25 cellular contexts compared by ENCODE assay signal in the genomic region with DNA sequence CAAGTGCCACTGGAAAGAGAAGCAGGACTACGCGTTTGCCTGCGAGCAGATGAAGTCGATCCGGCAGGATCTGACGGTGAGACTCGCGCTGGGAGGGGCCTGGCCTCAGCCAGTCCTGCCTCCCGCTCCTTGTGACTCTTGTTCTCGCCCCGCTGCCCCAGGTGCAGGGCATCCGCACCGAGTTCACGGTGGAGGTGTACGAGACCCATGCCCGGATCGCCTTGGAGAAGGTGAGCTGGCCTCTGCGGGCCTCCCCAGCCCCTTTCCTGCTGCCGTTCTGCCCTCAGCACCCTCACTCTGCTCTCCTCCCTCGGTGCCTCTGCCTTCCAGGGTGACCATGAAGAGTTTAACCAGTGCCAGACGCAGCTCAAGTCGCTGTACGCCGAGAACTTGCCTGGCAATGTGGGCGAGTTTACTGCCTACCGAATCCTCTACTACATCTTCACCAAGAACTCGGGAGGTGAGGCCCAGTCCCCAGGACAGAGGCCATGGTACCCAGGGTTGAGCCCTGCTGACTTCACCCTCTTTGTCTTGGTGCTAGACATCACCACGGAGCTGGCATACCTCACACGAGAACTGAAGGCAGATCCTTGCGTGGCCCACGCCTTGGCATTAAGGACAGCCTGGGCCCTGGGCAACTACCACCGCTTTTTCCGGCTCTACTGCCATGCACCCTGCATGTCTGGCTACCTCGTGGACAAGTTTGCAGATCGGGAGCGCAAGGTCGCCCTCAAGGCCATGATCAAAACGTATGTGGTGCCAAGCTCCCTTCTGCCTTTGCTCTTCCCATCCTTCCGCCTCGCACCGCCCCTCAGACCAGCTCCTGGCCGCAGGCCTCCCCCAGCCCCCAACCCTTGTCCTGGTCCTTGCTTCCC. TPM values are rescaled to one million over a fixed set of nuclear protein-coding genes. Genes with fewer than 3 reads are reported as not detected.
DNase-seq lines count a peak whose midpoint lies in the region; ATAC-seq and TF ChIP-seq lines count a peak whose summit lies in the region.
"Had no signal": no experiment of that assay in that cellular context is flagged by ENCODE, and none has a peak within 500 bp of the region (broad histone marks: within the 10 kb centered on the region; RNA-seq: fewer than 3 reads in every experiment).

No MANE protein-coding gene starts in this region.

- H3K4me3 Mint-ChIP-seq in Calu3 (ENCODE audit: low read depth, unreplicated experiment) (no peak overlapping the region), naive B cell (peak overlapping the region in 1 of 8 donors; percentile 15), glutamatergic neuron (ENCODE audit: unreplicated experiment) (no peak overlapping the region)
- no peak overlapping the region for H3K4me3 Mint-ChIP-seq in activated naive CD8-positive, alpha-beta T cell treated with anti-CD3 and anti-CD28 coated beads, Interleukin-2, amount 10 ng/mL, durations not matched to agents 7 days and 5 days
- H3K4me3 Mint-ChIP-seq: activated T-helper 1 cell treated with anti-CD3 and anti-CD28 coated beads, Interleukin-12 subunit alpha, Interleukin-12 subunit beta, Interleukin-2, Interleukin-4 antibody, amounts not matched to agents 30 ng/mL and 10 ng/mL and 1 ng/mL, durations not matched to agents 14 hours and 24 hours and 36 hours; T-helper 2 cell treated with Interferon-gamma antibody and Interleukin-4, amounts not matched to agents 5 μg/mL and 100 μg/mL, for 36 hours had no signal

- 87% methylated on average over 38 of the region's 42 CpGs for WGBS in esophagus muscularis mucosa

- H3K36me3 Mint-ChIP-seq in Calu3 (ENCODE audit: insufficient read depth, unreplicated experiment): peaks cover 96% of the 10 kb centered on the region
- H3K36me3 Mint-ChIP-seq in activated naive CD8-positive, alpha-beta T cell treated with anti-CD3 and anti-CD28 coated beads, Interleukin-2, amount 10 ng/mL, durations not matched to agents 7 days and 5 days: peaks cover 26% of the 10 kb centered on the region
- H3K36me3 Mint-ChIP-seq in naive B cell: peaks cover 5 to 18% of the 10 kb centered on the region in 2 donors
- peaks cover 4% of the 10 kb centered on the region for H3K36me3 Mint-ChIP-seq in glutamatergic neuron (ENCODE audit: unreplicated experiment)

- H3K27me3 ChIP-seq in A673 (replicated peaks; ENCODE audit: insufficient read depth, low read depth, low read length, poor library complexity) (no peaks in the 10 kb centered on the region), esophagus muscularis mucosa (no peaks in the 10 kb centered on the region)
- H3K27me3 ChIP-seq: adrenal gland, Peyer's patch, thyroid gland had no signal

- H3K27ac ChIP-seq in A673 (ENCODE audit: low read depth, low read length, poor library complexity, severe bottlenecking) (no peak overlapping the region), esophagus muscularis mucosa (replicated peaks in 1 of 4) (no peak overlapping the region)
- H3K27ac ChIP-seq: lower lobe of right lung, thyroid gland had no signal

- TF ChIP-seq CTCF in A673 (conservative IDR thresholded peaks at IDR 0.05; ENCODE audit: low read depth, low read length) (no peak), Calu3 (IDR thresholded peaks at IDR 0.05; ENCODE audit: unreplicated experiment) (no peak), esophagus muscularis mucosa (IDR thresholded peaks at IDR 0.05) (no peak), glutamatergic neuron (IDR thresholded peaks at IDR 0.05; ENCODE audit: partially characterized antibody, unreplicated experiment) (no peak)

- no peaks in the 10 kb centered on the region for H3K9me3 ChIP-seq in A673 (ENCODE audit: low read depth, low read length, poor library complexity, severe bottlenecking)
- H3K9me3 ChIP-seq in esophagus muscularis mucosa: no peaks in the 10 kb centered on the region
- H3K9me3 ChIP-seq: adrenal gland, lower lobe of right lung, Peyer's patch, thyroid gland had no signal

- H3K9me3 Mint-ChIP-seq in Calu3 (ENCODE audit: low read depth, unreplicated experiment) (no peaks in the 10 kb centered on the region), naive B cell (no peaks in the 10 kb centered on the region), glutamatergic neuron (ENCODE audit: unreplicated experiment) (peaks cover 18% of the 10 kb centered on the region)
- no peaks in the 10 kb centered on the region for H3K9me3 Mint-ChIP-seq in activated naive CD8-positive, alpha-beta T cell treated with anti-CD3 and anti-CD28 coated beads, Interleukin-2, amount 10 ng/mL, durations not matched to agents 7 days and 5 days
- H3K9me3 Mint-ChIP-seq: activated T-helper 1 cell treated with anti-CD3 and anti-CD28 coated beads, Interleukin-12 subunit alpha, Interleukin-12 subunit beta, Interleukin-2, Interleukin-4 antibody, amounts not matched to agents 30 ng/mL and 10 ng/mL and 1 ng/mL, durations not matched to agents 14 hours and 24 hours and 36 hours; T-helper 2 cell treated with Interferon-gamma antibody and Interleukin-4, amounts not matched to agents 5 μg/mL and 100 μg/mL, for 36 hours had no signal

- H3K27ac Mint-ChIP-seq in Calu3 (ENCODE audit: unreplicated experiment) (peak overlapping the region; percentile 1), naive B cell (peak overlapping the region in 5 of 6 donors; percentile 38 to 87 (median 50)), glutamatergic neuron (ENCODE audit: unreplicated experiment) (no peak overlapping the region)
- peak overlapping the region; percentile 28 for H3K27ac Mint-ChIP-seq in activated naive CD8-positive, alpha-beta T cell treated with anti-CD3 and anti-CD28 coated beads, Interleukin-2, amount 10 ng/mL, durations not matched to agents 7 days and 5 days
- H3K27ac Mint-ChIP-seq: activated T-helper 1 cell treated with anti-CD3 and anti-CD28 coated beads, Interleukin-12 subunit alpha, Interleukin-12 subunit beta, Interleukin-2, Interleukin-4 antibody, amounts not matched to agents 30 ng/mL and 10 ng/mL and 1 ng/mL, durations not matched to agents 14 hours and 24 hours and 36 hours; T-helper 2 cell treated with Interferon-gamma antibody and Interleukin-4, amounts not matched to agents 5 μg/mL and 100 μg/mL, for 36 hours had no signal

- intact Hi-C loops in A673 (cut with micrococcal nuclease; ENCODE audit: unreplicated experiment) (no loop called here), Calu3 (cut with micrococcal nuclease; ENCODE audit: unreplicated experiment) (no loop called here), esophagus muscularis mucosa (cut with DNase I) (no loop called here)

- DNase-seq in A673 (ENCODE audit: low spot score): no peak
- DNase-seq in Calu3: no peak
- no peak for DNase-seq in activated naive CD8-positive, alpha-beta T cell treated with anti-CD3 and anti-CD28 coated beads, Interleukin-2, amount 10 ng/mL, durations not matched to agents 7 days and 5 days
- no peak for DNase-seq in naive B cell
- no peak for DNase-seq in esophagus muscularis mucosa (ENCODE audit: extremely low spot score)
- DNase-seq in COLO829 (ENCODE audit: low spot score): no peak
- no peak for DNase-seq in glutamatergic neuron
- DNase-seq: COR-L47, dermis blood vessel endothelial cell, foreskin melanocyte, HCEC 1CT, hypothalamus, islet precursor cell, lower lobe of right lung, NCI-H1105, NCI-H2081 treated with DMSO at 0.1 percent for 48 hours, NCI-H510A, Peyer's patch, thyroid gland had no signal

- peaks cover 74% of the 10 kb centered on the region for H3K36me3 ChIP-seq in A673 (ENCODE audit: insufficient read depth, low read length, poor library complexity, severe bottlenecking)
- H3K36me3 ChIP-seq in esophagus muscularis mucosa: peaks cover 82 to 94% (median 93%) of the 10 kb centered on the region in 4 donors

- TF ChIP-seq EP300 in esophagus muscularis mucosa (IDR thresholded peaks at IDR 0.05): no peak

- H3K4me3 ChIP-seq in A673 (ENCODE audit: low read depth, low read length, poor library complexity, severe bottlenecking) (no peak overlapping the region), esophagus muscularis mucosa (no peak overlapping the region)
- H3K4me3 ChIP-seq: adrenal gland, lower lobe of right lung, Peyer's patch, thyroid gland had no signal

- CTCF ChIA-PET in A673 (lab: Charles Lee) (no interaction called here), Calu3 (lab: Charles Lee) (no interaction called here)

- H3K4me1 ChIP-seq in A673 (ENCODE audit: insufficient read depth, low read length, poor library complexity, severe bottlenecking) (peaks cover 24% of the 10 kb centered on the region), esophagus muscularis mucosa (peaks cover 22 to 55% (median 49%) of the 10 kb centered on the region in 4 donors)

- no peak for ATAC-seq in activated naive CD8-positive, alpha-beta T cell treated with anti-CD3 and anti-CD28 coated beads, Interleukin-2, amount 10 ng/mL, durations not matched to agents 7 days and 5 days (ENCODE audit: low read depth)
- no peak for ATAC-seq in naive B cell (ENCODE audit: low read depth in 2 of 2)
- ATAC-seq: lower lobe of right lung, sciatic nerve had no signal

- H3K4me1 Mint-ChIP-seq in Calu3 (ENCODE audit: low read depth, unreplicated experiment): peaks cover 31% of the 10 kb centered on the region
- peaks cover 8% of the 10 kb centered on the region for H3K4me1 Mint-ChIP-seq in activated naive CD8-positive, alpha-beta T cell treated with anti-CD3 and anti-CD28 coated beads, Interleukin-2, amount 10 ng/mL, durations not matched to agents 7 days and 5 days
- peaks cover 19 to 27% (median 21%) of the 10 kb centered on the region in 3 donors for H3K4me1 Mint-ChIP-seq in naive B cell
- H3K4me1 Mint-ChIP-seq in glutamatergic neuron (ENCODE audit: low read depth, unreplicated experiment): peaks cover 3% of the 10 kb centered on the region

- H3K27me3 Mint-ChIP-seq in Calu3 (ENCODE audit: unreplicated experiment) (no peaks in the 10 kb centered on the region), naive B cell (no peaks in the 10 kb centered on the region), glutamatergic neuron (ENCODE audit: unreplicated experiment) (peaks cover 11% of the 10 kb centered on the region)
- no peaks in the 10 kb centered on the region for H3K27me3 Mint-ChIP-seq in activated naive CD8-positive, alpha-beta T cell treated with anti-CD3 and anti-CD28 coated beads, Interleukin-2, amount 10 ng/mL, durations not matched to agents 7 days and 5 days

- BruUV-seq in A673 (replicated peaks; lab: Mats Ljungman, UMichigan) (TSS peak; percentile 0), Calu3 (replicated peaks; lab: Mats Ljungman, UMichigan) (TSS peak; percentile 1)

- POLR2A ChIA-PET in A673 (lab: Charles Lee; ENCODE audit: low non-redundant PET): no interaction called here
- POLR2A ChIA-PET in activated naive CD8-positive, alpha-beta T cell treated with anti-CD3 and anti-CD28 coated beads, Interleukin-2, amount 10 ng/mL, durations not matched to agents 7 days and 5 days (lab: Charles Lee): interaction anchor here (1.1 kb wide), 1 partner anchor 9 kb away, joined by 4 read pairs; the partner anchor contains the start of gene LENG8

- TF ChIP-seq POLR2A in esophagus muscularis mucosa (IDR thresholded peaks at IDR 0.05; ENCODE audit: low read depth): no peak

RNA-seq across cellular contexts. Expression of gene LENG9, which starts 5.6 kb away (rescaled TPM):
- 4.2 and 4.3 TPM in 2 replicates for total RNA-seq in A673 (2021)
- 14.7 and 16.4 TPM in 2 replicates for total RNA-seq in Calu3 (2022)
- 1 to 10 TPM; 6.2 to 7.0 TPM for total RNA-seq in activated naive CD8-positive, alpha-beta T cell treated with anti-CD3 and anti-CD28 coated beads, Interleukin-2, amount 10 ng/mL, durations not matched to agents 7 days and 5 days
- polyA plus RNA-seq in naive B cell (ENCODE audit: low read depth in 6 of 6): under 1 TPM in 5 of 6 donors, not detected in 1; 0.20 to 0.62 (median 0.31) TPM
- total RNA-seq in esophagus muscularis mucosa: 1 to 10 TPM; 5.4 to 9.3 (median 8.1) TPM
- 4.7 TPM for total RNA-seq in glutamatergic neuron (ENCODE audit: unreplicated experiment)

RNA-seq across cellular contexts. Expression of gene LENG8, which starts 9.0 kb away (rescaled TPM):
- total RNA-seq in A673 (2021): 129 and 149 TPM in 2 replicates
- 256 and 267 TPM in 2 replicates for total RNA-seq in Calu3 (2022)
- total RNA-seq in activated naive CD8-positive, alpha-beta T cell treated with anti-CD3 and anti-CD28 coated beads, Interleukin-2, amount 10 ng/mL, durations not matched to agents 7 days and 5 days: 100 to 1,000 TPM; 338 to 359 TPM
- polyA plus RNA-seq in naive B cell (ENCODE audit: low read depth in 6 of 6): 10 to 100 TPM in 2 of 6 donors, 1 to 10 TPM in 4; 4.0 to 17.4 (median 8.6) TPM
- 100 to 1,000 TPM in 1 of 4 donors, 10 to 100 TPM in 3; 42.9 to 115 (median 72.2) TPM for total RNA-seq in esophagus muscularis mucosa
- 278 TPM for total RNA-seq in glutamatergic neuron (ENCODE audit: unreplicated experiment)

RNA-seq across cellular contexts. Expression of gene CDC42EP5, which starts 15.1 kb away (rescaled TPM):
- total RNA-seq in A673 (2021) (111 and 119 TPM in 2 replicates), Calu3 (2022) (12.9 and 19.7 TPM in 2 replicates), esophagus muscularis mucosa (10 to 100 TPM; 10.8 to 27.1 (median 20.6) TPM), glutamatergic neuron (ENCODE audit: unreplicated experiment) (not detected)
- not detected for total RNA-seq in activated naive CD8-positive, alpha-beta T cell treated with anti-CD3 and anti-CD28 coated beads, Interleukin-2, amount 10 ng/mL, durations not matched to agents 7 days and 5 days
- polyA plus RNA-seq in naive B cell (ENCODE audit: low read depth in 6 of 6): not detected
- total RNA-seq: activated T-helper 1 cell treated with anti-CD3 and anti-CD28 coated beads, Interleukin-12 subunit alpha, Interleukin-12 subunit beta, Interleukin-2, Interleukin-4 antibody, amounts not matched to agents 30 ng/mL and 10 ng/mL and 1 ng/mL, durations not matched to agents 14 hours and 24 hours and 36 hours had no signal

RNA-seq across cellular contexts. Expression of gene TTYH1, which starts 42.7 kb away (rescaled TPM):
- 3.0 and 3.2 TPM in 2 replicates for total RNA-seq in A673 (2021)
- 2.9 and 3.9 TPM in 2 replicates for total RNA-seq in Calu3 (2022)
- total RNA-seq in activated naive CD8-positive, alpha-beta T cell treated with anti-CD3 and anti-CD28 coated beads, Interleukin-2, amount 10 ng/mL, durations not matched to agents 7 days and 5 days: 1 to 10 TPM; 1.1 to 1.9 TPM
- polyA plus RNA-seq in naive B cell (ENCODE audit: low read depth in 6 of 6): under 1 TPM in 3 of 6 donors, not detected in 3; 0.06 to 0.09 (median 0.08) TPM
- 1 to 10 TPM in 3 of 4 donors, under 1 TPM in 1; 0.83 to 8.0 (median 5.6) TPM for total RNA-seq in esophagus muscularis mucosa
- total RNA-seq in glutamatergic neuron (ENCODE audit: unreplicated experiment): 2.9 TPM
- total RNA-seq: dermis blood vessel endothelial cell, LHCN-M2, lower lobe of right lung, osteocyte had no signal

RNA-seq across cellular contexts. Expression of gene LAIR2, which starts 44.6 kb away (rescaled TPM):
- total RNA-seq in A673 (2021) (not detected in 2 replicates), Calu3 (2022) (not detected in 2 replicates), esophagus muscularis mucosa (not detected), glutamatergic neuron (ENCODE audit: unreplicated experiment) (not detected)
- total RNA-seq in activated naive CD8-positive, alpha-beta T cell treated with anti-CD3 and anti-CD28 coated beads, Interleukin-2, amount 10 ng/mL, durations not matched to agents 7 days and 5 days: under 1 TPM in 1 of 2 experiments, not detected in 1; 0.62 TPM
- under 1 TPM in 3 of 6 donors, not detected in 3; 0.55 to 0.93 (median 0.66) TPM for polyA plus RNA-seq in naive B cell (ENCODE audit: low read depth in 6 of 6)
- total RNA-seq: dermis blood vessel endothelial cell, LHCN-M2, osteocyte, Peyer's patch, thyroid gland had no signal
- polyA plus RNA-seq: adrenal gland had no signal

Comparison
In these comparisons a context has a peak if more than half of its experiments do, and no peak if none do; other contexts are left out.
1. RNA of gene CDC42EP5, which starts 15.1 kb away (total RNA-seq): 111 to 119 TPM in A673, 10.8 to 27.1 TPM in esophagus muscularis mucosa and 12.9 to 19.7 TPM in Calu3; not detected in activated naive CD8-positive, alpha-beta T cell treated with anti-CD3 and anti-CD28 coated beads, Interleukin-2, amount 10 ng/mL, durations not matched to agents 7 days and 5 days and not detected in glutamatergic neuron (single experiment); every median in the first group is over 10 times any median in the second.